ENCODE assay signal across 8 cellular contexts in genomic region chr10:68900427-68901105, GRCh38. TPM values are rescaled to one million over a fixed set of nuclear protein-coding genes. Genes with fewer than 3 reads are reported as not detected.
DNase-seq lines count a peak whose midpoint lies in the region; ATAC-seq and TF ChIP-seq lines count a peak whose summit lies in the region.

No MANE protein-coding gene starts in this region.

- H3K4me3 ChIP-seq in PC-3 (ENCODE audit: low read length) (peak overlapping the region; percentile 88), thoracic aorta (peak overlapping the region; percentile 91)

- intact Hi-C loops in PC-3 (cut with micrococcal nuclease): loop anchor here (1.0 to 5.0 kb wide), 2 partner anchors 108 to 568 kb away; partner anchors contain the start of genes HNRNPH3 and PBLD

- H3K9me3 Mint-ChIP-seq in activated T-cell treated with anti-CD3 and anti-CD28 coated beads, Interleukin-2, amount 50 U/mL, for 4 hours: no peaks in the 10 kb centered on the region
- no peaks in the 10 kb centered on the region for H3K9me3 Mint-ChIP-seq in mesothelial cell of epicardium

- TF ChIP-seq CTCF in PC-3 (conservative IDR thresholded peaks at IDR 0.05; ENCODE audit: low read depth, low read length): no peak
- TF ChIP-seq CTCF in mesothelial cell of epicardium (IDR thresholded peaks at IDR 0.05; ENCODE audit: unreplicated experiment): no peak
- TF ChIP-seq CTCF in thoracic aorta (IDR thresholded peaks at IDR 0.05): no peak

- CTCF ChIA-PET in PC-3 (lab: Charles Lee): interaction anchor here (0.5 kb wide), 1 partner anchor 234 kb away, joined by 3 read pairs; no protein-coding TSS in a partner anchor

- peak overlapping the region; percentile 92 for H3K4me2 ChIP-seq in PC-3 (ENCODE audit: low read length)

- H2AFZ ChIP-seq in PC-3 (ENCODE audit: low read length): peak overlapping the region; percentile 96

- no peaks in the 10 kb centered on the region for H3K27me3 ChIP-seq in PC-3 (ENCODE audit: low read length)
- no peaks in the 10 kb centered on the region for H3K27me3 ChIP-seq in thoracic aorta (replicated peaks; ENCODE audit: insufficient read depth)

- H3K4me1 Mint-ChIP-seq in activated T-cell treated with anti-CD3 and anti-CD28 coated beads, Interleukin-2, amount 50 U/mL, for 4 hours (ENCODE audit: low read depth): peaks cover 33% of the 10 kb centered on the region
- H3K4me1 Mint-ChIP-seq in mesothelial cell of epicardium: peaks cover 29% of the 10 kb centered on the region

- peak; percentile 54 to 57 for ATAC-seq in activated T-cell treated with anti-CD3 and anti-CD28 coated beads, Interleukin-2, amount 50 U/mL, for 4 hours
- ATAC-seq in HG02852 (IDR thresholded peaks at IDR 0.05; ENCODE audit: unreplicated experiment): peak; percentile 41
- ATAC-seq in PC-3: peak; percentile 30; the same call in 1 of the 2 replicates
- ATAC-seq in thoracic aorta (ENCODE audit: insufficient number of reproducible peaks, low FRiP score, low read depth): peak; percentile 72
- no peak for ATAC-seq in GM19467 (IDR thresholded peaks at IDR 0.05; ENCODE audit: unreplicated experiment)

- DNase-seq in activated T-cell treated with anti-CD3 and anti-CD28 coated beads, Interleukin-2, amount 50 U/mL, for 4 hours: no peak
- no peak for DNase-seq in activated T-cell treated with anti-CD3 and anti-CD28 coated beads, Interleukin-2, amount 50 U/mL, for 1 hour
- no peak for DNase-seq in PC-3
- peak; percentile 59 for DNase-seq in dedifferentiated amniotic fluid mesenchymal stem cell (ENCODE audit: extremely low spot score)
- no peak for DNase-seq in mesothelial cell of epicardium (ENCODE audit: low spot score in 2 of 2, unreplicated experiment in 2 of 2)
- DNase-seq in thoracic aorta (ENCODE audit: low spot score): peak; percentile 22

- H3K36me3 ChIP-seq in PC-3 (ENCODE audit: low read depth, low read length) (no peaks in the 10 kb centered on the region), thoracic aorta (no peaks in the 10 kb centered on the region)

- H3K27me3 Mint-ChIP-seq in activated T-cell treated with anti-CD3 and anti-CD28 coated beads, Interleukin-2, amount 50 U/mL, for 4 hours (ENCODE audit: low read depth): no peaks in the 10 kb centered on the region
- H3K27me3 Mint-ChIP-seq in mesothelial cell of epicardium (ENCODE audit: low read depth): no peaks in the 10 kb centered on the region

- H3K79me2 ChIP-seq in PC-3 (ENCODE audit: low read length): peaks cover 44% of the 10 kb centered on the region

- peak overlapping the region; percentile 99 for H3K27ac Mint-ChIP-seq in mesothelial cell of epicardium

- H3F3A ChIP-seq in PC-3 (ENCODE audit: low read length, unreplicated experiment): no peaks in the 10 kb centered on the region

- H3K36me3 Mint-ChIP-seq in activated T-cell treated with anti-CD3 and anti-CD28 coated beads, Interleukin-2, amount 50 U/mL, for 4 hours (ENCODE audit: insufficient read depth): peaks cover 13% of the 10 kb centered on the region
- peaks cover 3% of the 10 kb centered on the region for H3K36me3 Mint-ChIP-seq in mesothelial cell of epicardium

- H3K27ac ChIP-seq in PC-3 (ENCODE audit: low read length) (peak overlapping the region; percentile 85), thoracic aorta (peak overlapping the region; percentile 98 to 100)

- H3K9ac ChIP-seq in PC-3 (ENCODE audit: low read length): peak overlapping the region; percentile 90

- BruUV-seq in PC-3 (replicated peaks; lab: Mats Ljungman, UMichigan): TSS peak; percentile 91

- H3K9me3 ChIP-seq in PC-3 (ENCODE audit: low read length) (no peaks in the 10 kb centered on the region), thoracic aorta (no peaks in the 10 kb centered on the region)

- POLR2A ChIA-PET in PC-3 (lab: Charles Lee; ENCODE audit: unreplicated experiment): interaction anchor here (0.6 kb wide), 4 partner anchors 40 to 426 kb away, joined by 3 to 8 read pairs (median 3); no protein-coding TSS in a partner anchor

- H3K4me3 Mint-ChIP-seq in activated T-cell treated with anti-CD3 and anti-CD28 coated beads, Interleukin-2, amount 50 U/mL, for 4 hours: peak overlapping the region; percentile 94
- H3K4me3 Mint-ChIP-seq in mesothelial cell of epicardium: peak overlapping the region; percentile 98

- H3K4me1 ChIP-seq in PC-3 (ENCODE audit: insufficient read depth, low read length) (peaks cover 16% of the 10 kb centered on the region), thoracic aorta (ENCODE audit: control insufficient read depth in 1 of 2, low read depth in 2 of 2) (peaks cover 5 to 23% of the 10 kb centered on the region in 2 donors)

- H3K9me2 ChIP-seq in PC-3 (replicated peaks; ENCODE audit: low read length): no peaks in the 10 kb centered on the region

- no peaks in the 10 kb centered on the region for H4K20me1 ChIP-seq in PC-3 (ENCODE audit: low read length)

RNA-seq across cellular contexts. Expression of gene DDX50, which starts 0.5 kb away (rescaled TPM):
- total RNA-seq in activated T-cell treated with anti-CD3 and anti-CD28 coated beads, Interleukin-2, amount 50 U/mL, for 4 hours: 10 to 100 TPM; 42.4 to 52.8 (median 43.7) TPM
- total RNA-seq in PC-3 (2014; rRNA removed) (40.4 and 41.4 TPM in 2 replicates), mesothelial cell of epicardium (48.9 to 51.1 TPM (median 48.9 TPM) in 3 replicates), thoracic aorta (10 to 100 TPM; 30.6 to 33.9 TPM)

RNA-seq across cellular contexts. Expression of gene DDX21, which starts 55.4 kb away (rescaled TPM):
- 100 to 1,000 TPM; 443 to 481 (median 460) TPM for total RNA-seq in activated T-cell treated with anti-CD3 and anti-CD28 coated beads, Interleukin-2, amount 50 U/mL, for 4 hours
- total RNA-seq in PC-3 (2014; rRNA removed) (159 and 169 TPM in 2 replicates), mesothelial cell of epicardium (39.8 to 42.6 TPM (median 42.1 TPM) in 3 replicates), thoracic aorta (100 to 1,000 TPM in 1 of 2 donors, 10 to 100 TPM in 1; 32.1 to 122 TPM)

Comparison
In these comparisons a context has a peak if more than half of its experiments do, and no peak if none do; other contexts are left out.
1. DNase-seq: peak in dedifferentiated amniotic fluid mesenchymal stem cell (single experiment) and thoracic aorta (single experiment); none in activated T-cell treated with anti-CD3 and anti-CD28 coated beads, Interleukin-2, amount 50 U/mL, for 4 hours (single experiment), activated T-cell treated with anti-CD3 and anti-CD28 coated beads, Interleukin-2, amount 50 U/mL, for 1 hour (single experiment), PC-3 (single experiment) and mesothelial cell of epicardium (0 of 2).